In the genomic region with DNA sequence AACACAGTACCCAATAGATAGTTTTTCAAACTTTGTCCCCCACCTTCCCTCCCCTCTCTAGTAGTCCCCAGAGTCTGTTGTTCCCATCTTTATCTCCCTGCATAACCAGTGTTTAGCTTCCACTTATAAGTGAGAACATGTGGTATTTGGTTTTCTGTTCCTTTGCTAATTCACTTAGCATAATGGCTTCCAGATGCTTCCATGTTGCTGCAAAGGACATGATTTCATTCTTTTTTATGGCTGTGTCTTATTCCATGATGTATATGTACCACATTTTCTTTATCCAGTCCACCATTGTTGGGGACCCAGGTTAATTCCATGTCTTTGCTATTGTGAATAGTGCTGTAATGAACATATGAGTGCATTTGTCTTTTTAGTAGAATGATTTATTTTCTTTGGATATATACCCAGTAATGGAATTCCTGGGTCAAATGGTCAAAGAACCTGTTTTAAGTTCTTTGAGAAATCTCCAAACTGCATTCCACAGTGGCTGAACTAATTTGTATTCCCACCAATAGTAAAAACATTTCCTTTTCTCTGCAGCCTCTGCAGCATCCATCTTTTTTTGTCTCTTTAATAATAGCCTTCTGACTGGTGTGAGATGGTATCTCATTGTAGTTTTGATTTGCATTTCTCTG, we compare ENCODE assay signal across 25 cellular contexts.
A peak's percentile ranks its signal among the peaks of the same experiment; 100 is the strongest.
DNase-seq lines count a peak whose midpoint lies in the region; ATAC-seq and TF ChIP-seq lines count a peak whose summit lies in the region.
"Had no signal": no experiment of that assay in that cellular context is flagged by ENCODE, and none has a peak within 500 bp of the region (broad histone marks: within the 10 kb centered on the region; RNA-seq: fewer than 3 reads in every experiment).

No MANE protein-coding gene starts in this region.

- H3K27me3 ChIP-seq in A673 (replicated peaks; ENCODE audit: insufficient read depth, low read depth, low read length, poor library complexity) (no peaks in the 10 kb centered on the region), IMR-90 (ENCODE audit: control insufficient read depth, insufficient read depth, low read length) (no peaks in the 10 kb centered on the region)
- H3K27me3 ChIP-seq: BLaER1, MG63, tibial nerve had no signal

- BruUV-seq in A673 (replicated peaks; lab: Mats Ljungman, UMichigan) (no TSS peak), IMR-90 (replicated peaks; lab: Mats Ljungman, UMichigan) (no TSS peak)

- H3K79me1 ChIP-seq in IMR-90 (ENCODE audit: low read depth in 1 of 2, low read length in 2 of 2): peaks cover 5 to 51% of the 10 kb centered on the region in 2 experiments; a peak in 2 of 4 replicates

- in situ Hi-C loops in IMR-90 (cut with MboI; ENCODE audit: low sequenced_read_pairs): no loop called here
- in situ Hi-C loops in astrocyte of the spinal cord (cut with HindIII; ENCODE audit: low sequenced_read_pairs): no loop called here

- H3K36me3 ChIP-seq in A673 (ENCODE audit: insufficient read depth, low read length, poor library complexity, severe bottlenecking) (no peaks in the 10 kb centered on the region), IMR-90 (ENCODE audit: control insufficient read depth, insufficient read depth, low read length) (peaks cover 3% of the 10 kb centered on the region; the same call in 1 of the 2 replicates)
- H3K36me3 ChIP-seq: BLaER1, MG63, spleen had no signal

- H3K4me1 ChIP-seq in A673 (ENCODE audit: insufficient read depth, low read length, poor library complexity, severe bottlenecking): peaks cover 8% of the 10 kb centered on the region
- H3K4me1 ChIP-seq in IMR-90 (ENCODE audit: control insufficient read depth, insufficient read depth, low read length): peaks cover 8% of the 10 kb centered on the region; the same call in 1 of the 2 replicates
- H3K4me1 ChIP-seq: Caco-2 had no signal

- TF ChIP-seq RAD21 in IMR-90 (IDR thresholded peaks at IDR 0.05; ENCODE audit: low read length): no peak

- H3K9ac ChIP-seq in IMR-90 (ENCODE audit: low read depth, low read length): no peak overlapping the region
- H3K9ac ChIP-seq: BLaER1 had no signal

- ATAC-seq in IMR-90 (ENCODE audit: low read depth) (no peak; the same call in 1 of the 2 replicates), esophagus mucosa (no peak), Right ventricle myocardium superior (ENCODE audit: poor library complexity) (no peak), GM18907 (IDR thresholded peaks at IDR 0.05; ENCODE audit: unreplicated experiment) (no peak)
- ATAC-seq: activated naive CD8-positive, alpha-beta T cell treated with anti-CD3 and anti-CD28 coated beads, Interleukin-2, amount 50 U/mL, for 24 hours; left cardiac atrium had no signal

- intact Hi-C loops in A673 (cut with micrococcal nuclease; ENCODE audit: unreplicated experiment): no loop called here
- intact Hi-C loops in IMR-90 (cut with micrococcal nuclease): no loop called here
- intact Hi-C loops in Right ventricle myocardium superior (cut with DNase I): no loop called here

- CTCF ChIA-PET in A673 (lab: Charles Lee) (no interaction called here), IMR-90 (lab: Yijun Ruan, JAX) (no interaction called here)

- peaks cover 7% of the 10 kb centered on the region for H3K9me1 ChIP-seq in IMR-90 (ENCODE audit: insufficient read depth, low read length)

- no peak for TF ChIP-seq POLR2A in IMR-90 (IDR thresholded peaks at IDR 0.05; ENCODE audit: low read depth, low read length)

- H2BK5ac ChIP-seq in IMR-90 (ENCODE audit: low read depth, low read length, poor library complexity, severe bottlenecking): no peak overlapping the region

- H4K20me1 ChIP-seq in IMR-90 (ENCODE audit: insufficient read depth, low read length): no peaks in the 10 kb centered on the region
- H4K20me1 ChIP-seq: BLaER1 had no signal

- H3K14ac ChIP-seq in IMR-90 (replicated peaks; ENCODE audit: low read depth, low read length): 0 out of 2 replicates have a peak overlapping the region, but pooled peaks have one; percentile 37

- no peak overlapping the region for H2BK15ac ChIP-seq in IMR-90 (ENCODE audit: low read depth, low read length)

- no peak overlapping the region for H2AFZ ChIP-seq in IMR-90 (replicated peaks; ENCODE audit: low read length, poor library complexity)

- peak overlapping the region; percentile 24; the same call in 1 of the 2 replicates for H3K23ac ChIP-seq in IMR-90 (ENCODE audit: low read depth, low read length)

- H3K18ac ChIP-seq in IMR-90 (ENCODE audit: low read depth, low read length): no peak overlapping the region

- H3K4me3 ChIP-seq in A673 (ENCODE audit: low read depth, low read length, poor library complexity, severe bottlenecking) (no peak overlapping the region), IMR-90 (ENCODE audit: insufficient read depth, low read depth, low read length) (no peak overlapping the region), astrocyte of the spinal cord (ENCODE audit: low read depth, low read length) (no peak overlapping the region)
- H3K4me3 ChIP-seq: BLaER1, MG63, spleen, tibial nerve had no signal

- no peak overlapping the region for H3K56ac ChIP-seq in IMR-90 (ENCODE audit: extremely low read depth, insufficient read depth, low read length)

- H3K4ac ChIP-seq in IMR-90 (ENCODE audit: low read depth, low read length): peak overlapping the region; percentile 45; the same call in 1 of the 2 replicates

- no peaks in the 10 kb centered on the region for H3K9me3 ChIP-seq in A673 (ENCODE audit: low read depth, low read length, poor library complexity, severe bottlenecking)
- H3K9me3 ChIP-seq in IMR-90 (ENCODE audit: control insufficient read depth, insufficient read depth, low read length): no peaks in the 10 kb centered on the region
- H3K9me3 ChIP-seq: Caco-2, tibial nerve had no signal

- no peak overlapping the region; the same call in 1 of the 2 replicates for H2BK20ac ChIP-seq in IMR-90 (ENCODE audit: low read depth, low read length)

- no peak overlapping the region for H3K4me2 ChIP-seq in IMR-90 (ENCODE audit: low read depth, low read length)
- H3K4me2 ChIP-seq: BLaER1 had no signal

- no peak overlapping the region for H4K91ac ChIP-seq in IMR-90 (ENCODE audit: insufficient read depth, low read depth, low read length)

- H4K5ac ChIP-seq in IMR-90 (ENCODE audit: low read depth, low read length): no peak overlapping the region

- DNase-seq in A673 (ENCODE audit: low spot score) (peak; percentile 34), IMR-90 (peak; percentile 29), astrocyte of the spinal cord (ENCODE audit: low read depth, low spot score) (peak; percentile 70), iris pigment epithelial cell (ENCODE audit: low read depth) (peak; percentile 34), HuH-7 (ENCODE audit: low spot score) (no peak), Right ventricle myocardium superior (no peak)
- DNase-seq: activated B cell treated with CpG ODN at 0.5 μM for 24 hours; activated CD4-positive, alpha-beta T cell treated with anti-CD3 and anti-CD28 coated beads, Interleukin-2, amount 50 U/mL, for 48 hours; activated CD8-positive, alpha-beta memory T cell treated with anti-CD3 and anti-CD28 coated beads, Interleukin-2, amount 50 U/mL, for 48 hours; activated effector memory CD4-positive, alpha-beta T cell treated with Interleukin-2 at 50 U/mL for 16 hours; activated naive CD8-positive, alpha-beta T cell treated with anti-CD3 and anti-CD28 coated beads, Interleukin-2, amount 50 U/mL, for 24 hours; Caco-2; glutamatergic neuron; left cardiac atrium; MG63; NCI-H1436; NCI-H524; RPMI8226; spleen; stimulated activated CD4-positive, alpha-beta T cell treated with anti-CD3 and anti-CD28 coated beads, Interleukin-4, amount 100 ng/mL, for 24 hours; T-helper 9 cell had no signal

- no peak overlapping the region for H2AK9ac ChIP-seq in IMR-90 (replicated peaks; ENCODE audit: low read depth, low read length, poor library complexity)

- POLR2A ChIA-PET in A673 (lab: Charles Lee; ENCODE audit: low non-redundant PET) (no interaction called here), IMR-90 (lab: Charles Lee; ENCODE audit: unreplicated experiment) (no interaction called here)

- dilution Hi-C loops in IMR-90 (cut with HindIII; ENCODE audit: low sequenced_read_pairs, unreplicated experiment): no loop called here

- H2AK5ac ChIP-seq in IMR-90 (ENCODE audit: low read depth, low read length): no peak overlapping the region

- peak overlapping the region; percentile 30; the same call in 1 of the 2 replicates for H2BK120ac ChIP-seq in IMR-90 (ENCODE audit: low read depth, low read length)

- no peak overlapping the region for H4K8ac ChIP-seq in IMR-90 (ENCODE audit: low read depth in 2 of 2, low read length in 2 of 2)

- TF ChIP-seq CTCF in A673 (conservative IDR thresholded peaks at IDR 0.05; ENCODE audit: low read depth, low read length): no peak
- no peak for TF ChIP-seq CTCF in IMR-90 (conservative IDR thresholded peaks at IDR 0.05; ENCODE audit: low read depth, low read length)
- no peak for TF ChIP-seq CTCF in astrocyte of the spinal cord (IDR thresholded peaks at IDR 0.05; ENCODE audit: low read depth, low read length)

- H3K27ac ChIP-seq in A673 (ENCODE audit: low read depth, low read length, poor library complexity, severe bottlenecking) (no peak overlapping the region), IMR-90 (ENCODE audit: insufficient read depth, low read length) (no peak overlapping the region)
- H3K27ac ChIP-seq: BLaER1, spleen, tibial nerve had no signal

TF ChIP-seq in IMR-90, 13 proteins besides CTCF, POLR2A, EP300 and RAD21 (continues in another document):
- TF ChIP-seq SMC3 (IDR thresholded peaks at IDR 0.05; ENCODE audit: low read depth, low read length): no peak
- no peak for TF ChIP-seq MXI1 (IDR thresholded peaks at IDR 0.05; ENCODE audit: borderline replicate concordance, low read depth, low read length)
- TF ChIP-seq FOS (IDR thresholded peaks at IDR 0.05; ENCODE audit: low read depth, low read length): no peak
- no peak for TF ChIP-seq BHLHE40 (IDR thresholded peaks at IDR 0.05; ENCODE audit: low read depth, low read length)
- no peak for TF ChIP-seq NFE2L2 (IDR thresholded peaks at IDR 0.05; ENCODE audit: low read depth, low read length)
- TF ChIP-seq CEBPB (IDR thresholded peaks at IDR 0.05; ENCODE audit: low read depth, low read length): no peak
- no peak for TF ChIP-seq MAZ (IDR thresholded peaks at IDR 0.05; ENCODE audit: borderline replicate concordance, low read depth, low read length)
- TF ChIP-seq, protein P1, sequence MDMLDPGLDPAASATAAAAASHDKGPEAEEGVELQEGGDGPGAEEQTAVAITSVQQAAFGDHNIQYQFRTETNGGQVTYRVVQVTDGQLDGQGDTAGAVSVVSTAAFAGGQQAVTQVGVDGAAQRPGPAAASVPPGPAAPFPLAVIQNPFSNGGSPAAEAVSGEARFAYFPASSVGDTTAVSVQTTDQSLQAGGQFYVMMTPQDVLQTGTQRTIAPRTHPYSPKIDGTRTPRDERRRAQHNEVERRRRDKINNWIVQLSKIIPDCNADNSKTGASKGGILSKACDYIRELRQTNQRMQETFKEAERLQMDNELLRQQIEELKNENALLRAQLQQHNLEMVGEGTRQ (IDR thresholded peaks at IDR 0.05; ENCODE audit: low read depth, low read length): no peak

Comparison
In these comparisons a context has a peak if more than half of its experiments do, and no peak if none do; other contexts are left out.
1. DNase-seq: peak in A673 (single experiment), IMR-90 (single experiment), astrocyte of the spinal cord (single experiment) and iris pigment epithelial cell (single experiment); none in HuH-7 (single experiment) and Right ventricle myocardium superior (single experiment).